Comparison of ENCODE assay signal across 1 cellular context in the genomic region with DNA sequence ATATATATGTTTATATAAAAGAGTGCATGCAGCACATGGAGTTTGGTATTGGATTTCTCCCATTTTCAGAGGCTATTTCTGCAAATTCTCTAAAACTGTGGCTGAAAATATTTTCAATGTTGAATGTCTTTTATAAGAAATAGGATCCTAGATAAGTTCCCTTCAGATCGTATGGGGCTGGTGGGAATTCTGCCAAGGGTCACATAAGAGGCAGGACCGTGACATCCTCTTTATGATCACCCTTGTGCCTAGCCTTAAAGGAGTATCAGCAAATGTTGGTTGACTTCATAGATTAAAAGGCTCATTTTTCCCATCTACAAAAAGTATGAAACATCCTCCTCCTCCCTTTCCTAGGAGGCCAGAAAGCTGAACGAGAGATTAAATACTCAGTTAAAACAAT.
TF ChIP-seq lines count a peak whose summit lies in the region.

No MANE protein-coding gene starts in this region.

TF ChIP-seq in HepG2, 621 proteins besides CTCF, POLR2A, EP300 and RAD21:
- TF ChIP-seq, protein P1, sequence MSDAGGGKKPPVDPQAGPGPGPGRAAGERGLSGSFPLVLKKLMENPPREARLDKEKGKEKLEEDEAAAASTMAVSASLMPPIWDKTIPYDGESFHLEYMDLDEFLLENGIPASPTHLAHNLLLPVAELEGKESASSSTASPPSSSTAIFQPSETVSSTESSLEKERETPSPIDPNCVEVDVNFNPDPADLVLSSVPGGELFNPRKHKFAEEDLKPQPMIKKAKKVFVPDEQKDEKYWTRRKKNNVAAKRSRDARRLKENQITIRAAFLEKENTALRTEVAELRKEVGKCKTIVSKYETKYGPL (CRISPR knock-in tag; IDR thresholded peaks at IDR 0.05): no peak
- TF ChIP-seq ZSCAN21 (CRISPR knock-in tag; IDR thresholded peaks at IDR 0.05; ENCODE audit: borderline replicate concordance): no peak
- no peak for TF ChIP-seq GTF3A (CRISPR knock-in tag; conservative IDR thresholded peaks at IDR 0.05)
- TF ChIP-seq, protein P2, sequence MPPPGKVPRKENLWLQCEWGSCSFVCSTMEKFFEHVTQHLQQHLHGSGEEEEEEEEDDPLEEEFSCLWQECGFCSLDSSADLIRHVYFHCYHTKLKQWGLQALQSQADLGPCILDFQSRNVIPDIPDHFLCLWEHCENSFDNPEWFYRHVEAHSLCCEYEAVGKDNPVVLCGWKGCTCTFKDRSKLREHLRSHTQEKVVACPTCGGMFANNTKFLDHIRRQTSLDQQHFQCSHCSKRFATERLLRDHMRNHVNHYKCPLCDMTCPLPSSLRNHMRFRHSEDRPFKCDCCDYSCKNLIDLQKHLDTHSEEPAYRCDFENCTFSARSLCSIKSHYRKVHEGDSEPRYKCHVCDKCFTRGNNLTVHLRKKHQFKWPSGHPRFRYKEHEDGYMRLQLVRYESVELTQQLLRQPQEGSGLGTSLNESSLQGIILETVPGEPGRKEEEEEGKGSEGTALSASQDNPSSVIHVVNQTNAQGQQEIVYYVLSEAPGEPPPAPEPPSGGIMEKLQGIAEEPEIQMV (CRISPR knock-in tag; IDR thresholded peaks at IDR 0.05; ENCODE audit: low read depth): no peak
- no peak for TF ChIP-seq PITX1 (CRISPR knock-in tag; IDR thresholded peaks at IDR 0.05)
- no peak for TF ChIP-seq KLF13 (CRISPR knock-in tag; IDR thresholded peaks at IDR 0.05)
- TF ChIP-seq ZNF230 (CRISPR knock-in tag; IDR thresholded peaks at IDR 0.05): no peak
- no peak for TF ChIP-seq ZBTB20 (CRISPR knock-in tag; IDR thresholded peaks at IDR 0.05; ENCODE audit: borderline replicate concordance, low read depth)
